ENCODE assay signal across 8 cellular contexts in the genomic region with DNA sequence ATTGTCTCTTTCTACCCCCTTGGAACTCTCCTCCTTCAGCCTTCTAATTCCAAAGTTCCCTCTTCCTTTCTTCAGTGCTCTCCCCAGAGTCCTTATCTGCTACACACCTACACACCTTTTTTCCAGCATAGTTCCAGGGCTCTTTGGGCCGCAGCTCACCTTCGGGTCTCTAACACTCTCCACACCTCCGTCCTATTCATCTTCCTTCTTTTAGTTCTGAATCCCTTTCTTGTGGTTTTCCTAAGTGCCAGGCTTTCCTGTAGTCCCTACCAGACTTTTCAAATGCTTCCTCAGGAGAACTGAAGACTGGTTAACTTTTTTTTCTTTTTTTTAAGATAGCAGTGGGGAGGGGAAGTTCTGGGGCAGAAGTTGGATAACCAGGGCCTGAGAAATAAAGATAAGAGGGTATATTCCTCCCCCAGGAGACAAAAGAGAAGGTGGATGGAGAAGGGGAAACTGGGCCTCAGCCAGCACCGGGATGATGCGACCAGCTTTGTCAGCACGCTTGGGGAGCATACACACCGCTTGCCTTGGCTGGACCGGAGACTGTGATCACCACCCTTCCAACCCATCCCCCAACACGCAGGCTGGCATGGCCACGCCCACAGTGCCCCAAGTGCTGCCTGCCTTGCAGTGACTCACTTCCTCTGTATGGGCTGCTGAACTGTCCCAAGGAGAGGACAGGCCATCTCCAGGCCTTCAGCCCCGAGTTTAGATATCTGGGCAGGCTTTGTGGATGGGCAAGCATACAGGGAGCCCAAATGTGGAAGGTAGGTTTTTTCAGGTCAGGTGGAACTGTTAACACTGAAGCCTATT. TPM values are rescaled to one million over a fixed set of nuclear protein-coding genes. Genes with fewer than 3 reads are reported as not detected.
DNase-seq lines count a peak whose midpoint lies in the region; TF ChIP-seq lines count a peak whose summit lies in the region.

No MANE protein-coding gene starts in this region.

- TF ChIP-seq CTCF in Calu3 (IDR thresholded peaks at IDR 0.05; ENCODE audit: unreplicated experiment) (no peak), GM10248 (IDR thresholded peaks at IDR 0.05; ENCODE audit: control extremely low read depth, extremely low read depth, low read depth, missing control alignments) (no peak)

- no peaks in the 10 kb centered on the region for H3K9me3 Mint-ChIP-seq in Calu3 (ENCODE audit: low read depth, unreplicated experiment)

- peak; percentile 95 for DNase-seq in Calu3
- peak; percentile 62 for DNase-seq in NCI-H510A treated with DMSO at 0.1 percent for 48 hours (lab: John Stamatoyannopoulos, UW)
- peak; percentile 54 to 61 for DNase-seq in activated CD4-positive, alpha-beta T cell treated with anti-CD3 and anti-CD28 coated beads, Interleukin-2, amount 50 U/mL, for 4 hours
- DNase-seq in midbrain (lab: John Stamatoyannopoulos, UW): peak; percentile 68
- DNase-seq in stimulated activated CD8-positive, alpha-beta memory T cell treated with anti-CD3 and anti-CD28 coated beads, Interleukin-15, amount 100 ng/mL, for 48 hours (ENCODE audit: low read depth in 2 of 2): peak; percentile 69
- DNase-seq in NCI-H446 treated with DMSO at 0.1 percent for 48 hours (lab: John Stamatoyannopoulos, UW): no peak
- DNase-seq in GM10248 (ENCODE audit: extremely low spot score): no peak

- H3K9ac ChIP-seq in duodenal mucosa (ENCODE audit: low read depth in 1 of 2, low read length in 2 of 2): peak overlapping the region in 1 of 2 donors; percentile 20

- CTCF ChIA-PET in Calu3 (lab: Charles Lee): interaction anchor here (1.4 kb wide), 1 partner anchor 30 kb away, joined by 4 read pairs; the partner anchor contains the start of gene MINDY1
- CTCF ChIA-PET in GM10248 (lab: Yijun Ruan, JAX): interaction anchor here (0.9 to 6.6 kb wide), 12 partner anchors 7 to 414 kb away, joined by 3 to 41 read pairs (median 5); partner anchors contain the start of genes MINDY1 and SETDB1

- H3K27ac ChIP-seq in duodenal mucosa (ENCODE audit: low read depth, low read length): peak overlapping the region; percentile 59

- H3K4me1 ChIP-seq in duodenal mucosa (ENCODE audit: control insufficient read depth in 1 of 2, insufficient read depth in 2 of 2, low read length in 2 of 2): peaks cover 49 to 50% of the 10 kb centered on the region in 2 donors

- intact Hi-C loops in Calu3 (cut with micrococcal nuclease; ENCODE audit: unreplicated experiment): loop anchor here (5.0 kb wide), 1 partner anchor 415 kb away; no protein-coding TSS in a partner anchor

- H3K4me1 Mint-ChIP-seq in Calu3 (ENCODE audit: low read depth, unreplicated experiment): peaks cover 45% of the 10 kb centered on the region

- no peaks in the 10 kb centered on the region for H3K27me3 ChIP-seq in duodenal mucosa (ENCODE audit: control insufficient read depth in 1 of 2, insufficient read depth in 2 of 2, low read length in 2 of 2)

- H3K4me3 ChIP-seq in duodenal mucosa (ENCODE audit: low read depth in 1 of 2, low read length in 2 of 2): peak overlapping the region in 1 of 2 donors; percentile 46

- no peaks in the 10 kb centered on the region for H3K9me3 ChIP-seq in duodenal mucosa (ENCODE audit: control insufficient read depth in 1 of 2, low read length in 2 of 2)

- peaks cover 43% of the 10 kb centered on the region for H3K36me3 Mint-ChIP-seq in Calu3 (ENCODE audit: insufficient read depth, unreplicated experiment)

- no peaks in the 10 kb centered on the region for H3K36me3 ChIP-seq in duodenal mucosa (ENCODE audit: control insufficient read depth in 1 of 2, insufficient read depth in 2 of 2, low read length in 2 of 2)

- no TSS peak for BruUV-seq in Calu3 (replicated peaks; lab: Mats Ljungman, UMichigan)

- POLR2A ChIA-PET in GM10248 (lab: Yijun Ruan, JAX): no interaction called here

- H3K27ac Mint-ChIP-seq in Calu3 (ENCODE audit: unreplicated experiment): peak overlapping the region; percentile 85

- no peaks in the 10 kb centered on the region for H3K27me3 Mint-ChIP-seq in Calu3 (ENCODE audit: unreplicated experiment)

- H3K4me3 Mint-ChIP-seq in Calu3 (ENCODE audit: low read depth, unreplicated experiment): peak overlapping the region; percentile 27

RNA-seq across cellular contexts. Expression of gene CERS2, which starts 2.5 kb away (rescaled TPM):
- 214 and 226 TPM in 2 replicates for total RNA-seq in Calu3 (2022)

RNA-seq across cellular contexts. Expression of gene ANXA9, which starts 5.0 kb away (rescaled TPM):
- 15.4 and 20.1 TPM in 2 replicates for total RNA-seq in Calu3 (2022)

RNA-seq across cellular contexts. Expression of gene MINDY1, which starts 29.6 kb away (rescaled TPM):
- 17.2 and 17.6 TPM in 2 replicates for total RNA-seq in Calu3 (2022)

RNA-seq across cellular contexts. Expression of gene PRUNE1, which starts 31.2 kb away (rescaled TPM):
- 15.9 and 16.0 TPM in 2 replicates for total RNA-seq in Calu3 (2022)

RNA-seq across cellular contexts. Expression of gene SETDB1, which starts 50.9 kb away (rescaled TPM):
- 64.9 and 70.6 TPM in 2 replicates for total RNA-seq in Calu3 (2022)

Comparison
In these comparisons a context has a peak if more than half of its experiments do, and no peak if none do; other contexts are left out.
1. DNase-seq: peak in Calu3 (single experiment), NCI-H510A treated with DMSO at 0.1 percent for 48 hours (single experiment), activated CD4-positive, alpha-beta T cell treated with anti-CD3 and anti-CD28 coated beads, Interleukin-2, amount 50 U/mL, for 4 hours (2 of 2), midbrain (single experiment) and stimulated activated CD8-positive, alpha-beta memory T cell treated with anti-CD3 and anti-CD28 coated beads, Interleukin-15, amount 100 ng/mL, for 48 hours (2 of 2); none in NCI-H446 treated with DMSO at 0.1 percent for 48 hours (single experiment) and GM10248 (single experiment).